In genomic region chr7:75957021-75957736, GRCh38 we compare ENCODE assay signal across 12 cellular contexts. TPM values are rescaled to one million over a fixed set of nuclear protein-coding genes. Genes with fewer than 3 reads are reported as not detected.
DNase-seq lines count a peak whose midpoint lies in the region; ATAC-seq, FAIRE-seq and TF ChIP-seq lines count a peak whose summit lies in the region.
"Had no signal": no experiment of that assay in that cellular context is flagged by ENCODE, and none has a peak within 500 bp of the region (broad histone marks: within the 10 kb centered on the region; RNA-seq: fewer than 3 reads in every experiment).

No MANE protein-coding gene starts in this region.

- no peak overlapping the region for H4K8ac ChIP-seq in H1 (ENCODE audit: extremely low read depth, insufficient read depth, low read length)

- no peaks in the 10 kb centered on the region; the same call in 1 of the 2 replicates for H3K79me1 ChIP-seq in H1 (ENCODE audit: low read depth, low read length)

- no peak for FAIRE-seq in H1 (lab: Jason Lieb, UNC)
- no peak for FAIRE-seq in urothelium cell line (lab: Jason Lieb, UNC)

- TF ChIP-seq EP300 in H1 (IDR thresholded peaks at IDR 0.05; ENCODE audit: borderline replicate concordance in 1 of 2, low read depth in 2 of 2, low read length in 2 of 2) (peak in 1 of 2 experiments; percentile 55; a peak in 1 of 3 replicates), stomach (IDR thresholded peaks at IDR 0.05) (no peak)

- H3K14ac ChIP-seq in H1 (ENCODE audit: insufficient read length) = no peak overlapping the region

- no peak overlapping the region for H4K5ac ChIP-seq in H1 (ENCODE audit: insufficient read length, low read depth, low read length)

- H3K4me2 ChIP-seq in H1 (ENCODE audit: insufficient read depth in 1 of 2, low read depth in 2 of 2, low read length in 2 of 2) = peak overlapping the region in 1 of 2 experiments; percentile 48; a peak in 2 of 4 replicates

- TF ChIP-seq CTCF in H1 (IDR thresholded peaks at IDR 0.05; ENCODE audit: control extremely low read depth in 1 of 3, insufficient read depth in 1 of 3, low read depth in 1 of 3, low read length in 3 of 3) = no peak
- TF ChIP-seq CTCF in left lung (IDR thresholded peaks at IDR 0.05) = no peak
- TF ChIP-seq CTCF in stomach (IDR thresholded peaks at IDR 0.05) = no peak

- ATAC-seq in left lung (peak; percentile 92), GM18519 (IDR thresholded peaks at IDR 0.05; ENCODE audit: low FRiP score, unreplicated experiment) (no peak)

- intact Hi-C loops in left lung (cut with DNase I) (no loop called here), stomach (cut with DNase I; ENCODE audit: low total_unique reads) (no loop called here)

- H3K27me3 ChIP-seq in HUES64 (ENCODE audit: insufficient read depth, low read length) = no peaks in the 10 kb centered on the region
- no peaks in the 10 kb centered on the region for H3K27me3 ChIP-seq in H1 (replicated peaks in 1 of 4; ENCODE audit: control insufficient read depth in 3 of 4, extremely low read depth in 1 of 4, insufficient read depth in 3 of 4, low read length in 3 of 4)
- H3K27me3 ChIP-seq in left lung = no peaks in the 10 kb centered on the region
- no peaks in the 10 kb centered on the region for H3K27me3 ChIP-seq in stomach

- CTCF ChIA-PET in H1 (lab: Charles Lee; ENCODE audit: partially characterized antibody) = interaction anchor here (0.7 to 2.9 kb wide), 10 partner anchors 9 to 92 kb away, joined by 3 to 10 read pairs (median 4); no protein-coding TSS in a partner anchor

- DNase-seq in H1 (ENCODE audit: low read depth in 1 of 2, low spot score in 2 of 2) (peak in 1 of 2 experiments; percentile 68), left lung (peak; percentile 79), stomach (peak; percentile 57), urothelium cell line (ENCODE audit: low spot score) (no peak), NCI-H1436 treated with DMSO at 0.1 percent for 48 hours (lab: John Stamatoyannopoulos, UW) (no peak), NCI-H510A treated with DMSO at 0.1 percent for 48 hours (lab: John Stamatoyannopoulos, UW) (no peak)
- DNase-seq: activated CD4-positive, alpha-beta T cell treated with anti-CD3 and anti-CD28 coated beads for 1 hour; activated T-cell treated with anti-CD3 and anti-CD28 coated beads, Interleukin-2, amount 50 U/mL, for 1 hour; NCI-H2081; NK-92 treated with Interleukin-12 subunit alpha and Interleukin-12 subunit beta, amount 100 ng/mL, for 24 hours had no signal

- H2BK20ac ChIP-seq in H1 (ENCODE audit: low read length) = no peak overlapping the region

- TF ChIP-seq POLR2A in H1 (IDR thresholded peaks at IDR 0.05; ENCODE audit: control extremely low read depth in 1 of 2, low read depth in 2 of 2, low read length in 2 of 2) (no peak), stomach (IDR thresholded peaks at IDR 0.05) (no peak)

- no peak overlapping the region for H3K4ac ChIP-seq in H1 (replicated peaks; ENCODE audit: insufficient read length, low read depth, low read length)

- H3K9ac ChIP-seq in HUES64 (ENCODE audit: low read depth, low read length) = peak overlapping the region; percentile 61
- no peak overlapping the region for H3K9ac ChIP-seq in H1 (replicated peaks in 1 of 4; ENCODE audit: extremely low read depth in 1 of 4, low read depth in 3 of 4, low read length in 3 of 4)

- WGBS in HUES64 = 76% methylated on average over 16 of the region's 16 CpGs
- 67% methylated on average over 16 of the region's 16 CpGs; no CpG with 5 or more reads in 1 of the 2 experiments for WGBS in H1 (ENCODE audit: extremely low coverage in 1 of 2, insufficient coverage in 1 of 2, insufficient read length in 1 of 2, insufficient replicate concordance in 2 of 2, low coverage in 1 of 2, low lambda C conversion rate in 2 of 2, missing lambda C conversion rate in 1 of 2), 2 experiments
- 35 to 63% (median 51%) methylated on average over 16 of the region's 16 CpGs for WGBS in stomach, 5 donors

- H3K9me3 ChIP-seq in HUES64 (ENCODE audit: insufficient read depth, low read depth, low read length) (no peaks in the 10 kb centered on the region), H1 (ENCODE audit: insufficient read depth in 2 of 2, low read depth in 1 of 2, low read length in 1 of 2) (no peaks in the 10 kb centered on the region), left lung (no peaks in the 10 kb centered on the region), stomach (no peaks in the 10 kb centered on the region)

- H2BK12ac ChIP-seq in H1 (ENCODE audit: low read depth, low read length) = no peak overlapping the region; the same call in 1 of the 2 replicates

- H2BK5ac ChIP-seq in H1 (ENCODE audit: low read depth, low read length) = no peak overlapping the region; the same call in 1 of the 2 replicates

- H3K79me2 ChIP-seq in H1 (ENCODE audit: control insufficient read depth in 1 of 2, insufficient read depth in 2 of 2, low read length in 2 of 2) = no peaks in the 10 kb centered on the region; a peak in 1 of 4 replicates

- H3K27ac ChIP-seq in HUES64 (ENCODE audit: low read depth, low read length) (peak overlapping the region; percentile 53), H1 (ENCODE audit: low read depth, low read length) (no peak overlapping the region), left lung (peak overlapping the region; percentile 70 to 74), stomach (peak overlapping the region; percentile 29 to 78 (median 42))

- H3K18ac ChIP-seq in H1 (ENCODE audit: extremely low read depth, low read length) = no peak overlapping the region; the same call in none of the 2 replicates

- H3K36me3 ChIP-seq in HUES64 (ENCODE audit: insufficient read depth, low read length) = peaks cover 61% of the 10 kb centered on the region
- H3K36me3 ChIP-seq in H1 (ENCODE audit: control insufficient read depth in 2 of 4, insufficient read depth in 4 of 4, low read length in 3 of 4) = peaks cover 5 to 33% (median 15%) of the 10 kb centered on the region in 4 experiments; a peak in 6 of 8 replicates
- H3K36me3 ChIP-seq in left lung = peaks cover 0 to 77% of the 10 kb centered on the region in 2 donors
- peaks cover 25 to 80% (median 72%) of the 10 kb centered on the region in 4 donors for H3K36me3 ChIP-seq in stomach

- TF ChIP-seq RAD21 in H1 (IDR thresholded peaks at IDR 0.05 in 1 of 2, conservative IDR thresholded peaks at IDR 0.05 in 1 of 2; ENCODE audit: low read depth in 2 of 2, low read length in 2 of 2) = no peak

- H3K4me1 ChIP-seq in HUES64 (ENCODE audit: insufficient read depth, low read length) = peaks cover 6% of the 10 kb centered on the region; the same call in 1 of the 2 replicates
- H3K4me1 ChIP-seq in H1 (replicated peaks in 1 of 4; ENCODE audit: control insufficient read depth in 3 of 4, insufficient read depth in 4 of 4, low read length in 3 of 4) = peaks cover 2 to 11% (median 4%) of the 10 kb centered on the region in 4 experiments
- H3K4me1 ChIP-seq in left lung = peaks cover 0 to 46% of the 10 kb centered on the region in 2 donors
- H3K4me1 ChIP-seq in stomach = peaks cover 13 to 30% (median 18%) of the 10 kb centered on the region in 4 donors

- no peak overlapping the region for H2AK5ac ChIP-seq in H1 (ENCODE audit: low read depth, low read length)

- no peaks in the 10 kb centered on the region for H3K23me2 ChIP-seq in H1 (ENCODE audit: low read depth, low read length)

- peaks cover 2 to 6% of the 10 kb centered on the region in 2 experiments for H4K20me1 ChIP-seq in H1 (replicated peaks in 1 of 2; ENCODE audit: control insufficient read depth in 1 of 2, insufficient read depth in 2 of 2, low read length in 2 of 2)

- H2BK120ac ChIP-seq in H1 (replicated peaks; ENCODE audit: low read depth, low read length) = no peak overlapping the region

- POLR2A ChIA-PET in H1 (lab: Charles Lee; ENCODE audit: partially characterized antibody) = interaction anchor here (0.6 to 4.2 kb wide), 11 partner anchors 8 to 104 kb away, joined by 3 to 24 read pairs (median 4); partner anchors contain the start of gene POR

- H3K23ac ChIP-seq in H1 (ENCODE audit: insufficient read length) = no peak overlapping the region

- H4K91ac ChIP-seq in H1 (replicated peaks; ENCODE audit: insufficient read length, low read length) = no peak overlapping the region

- no peak overlapping the region for H3K4me3 ChIP-seq in HUES64 (ENCODE audit: low read length)
- no peak overlapping the region; a peak in 1 of 8 replicates for H3K4me3 ChIP-seq in H1 (ENCODE audit: extremely low read depth in 1 of 4, insufficient read depth in 2 of 4, low read depth in 3 of 4, low read length in 4 of 4)
- no peak overlapping the region for H3K4me3 ChIP-seq in left lung
- no peak overlapping the region for H3K4me3 ChIP-seq in stomach

- no peak overlapping the region for H2AFZ ChIP-seq in H1 (ENCODE audit: low read length)

- H2BK15ac ChIP-seq in H1 (ENCODE audit: low read length) = no peak overlapping the region

- H3K56ac ChIP-seq in H1 (replicated peaks; ENCODE audit: insufficient read length, low read depth, low read length) = no peak overlapping the region

RNA-seq across cellular contexts. Expression of gene TMEM120A, which starts 37.2 kb away (rescaled TPM):
- polyA plus RNA-seq in HUES64 (2013, experiment 1 of 2) = 19.8 TPM
- polyA plus RNA-seq in HUES64 (2013, experiment 2 of 2) = 19.8 TPM
- total RNA-seq in H1 (2021; fragmentation: NEBNext Ultra II Directional; extraction: Animal tissue kit (Norgen Biotek cat#: 25700)) = 15.6 and 21.2 TPM in 2 replicates
- polyA plus RNA-seq in H1 (2011; rRNA removed) = 48.8 and 49.9 TPM in 2 replicates
- 39.3 TPM for polyA plus RNA-seq in H1 (2011; cell fraction: cytosol; rRNA removed)
- polyA plus RNA-seq in H1 (2011; cell fraction: nucleus; rRNA removed) = 61.7 TPM
- 22.0 to 30.6 TPM (median 26.8 TPM) in 4 replicates for polyA plus RNA-seq in H1 (2012, experiment 1 of 2)
- 35.9 TPM for polyA plus RNA-seq in H1 (2012, experiment 2 of 2)
- polyA plus RNA-seq in H1 (2013, experiment 1 of 2) = 22.2 TPM
- polyA plus RNA-seq in H1 (2013, experiment 2 of 2) = 24.9 TPM
- polyA minus RNA-seq in H1 (2011; rRNA and poly(A)+ RNA removed) = 73.1 and 86.8 TPM in 2 replicates
- 11.7 TPM for polyA minus RNA-seq in H1 (2011; cell fraction: cytosol; rRNA and poly(A)+ RNA removed)
- 20.8 TPM for polyA minus RNA-seq in H1 (2011; cell fraction: nucleus; rRNA and poly(A)+ RNA removed)
- 10 to 100 TPM; 32.3 to 50.4 TPM for total RNA-seq in left lung
- total RNA-seq in stomach = 10 to 100 TPM in 4 of 5 donors, 1 to 10 TPM in 1; 4.1 to 75.3 (median 24.2) TPM
- 10 to 100 TPM; 53.6 to 78.6 (median 68.3) TPM for polyA plus RNA-seq in stomach

RNA-seq across cellular contexts. Expression of gene POR, which starts 42.2 kb away (rescaled TPM):
- polyA plus RNA-seq in HUES64 (2013, experiment 1 of 2) = 59.1 TPM
- 61.4 TPM for polyA plus RNA-seq in HUES64 (2013, experiment 2 of 2)
- total RNA-seq in H1 (2021; fragmentation: NEBNext Ultra II Directional; extraction: Animal tissue kit (Norgen Biotek cat#: 25700)) = 127 and 144 TPM in 2 replicates
- polyA plus RNA-seq in H1 (2011; rRNA removed) (98.7 and 213 TPM in 2 replicates), stomach (10 to 100 TPM; 30.4 to 88.6 (median 42.0) TPM)
- polyA plus RNA-seq in H1 (2011; cell fraction: cytosol; rRNA removed) = 143 TPM
- polyA plus RNA-seq in H1 (2011; cell fraction: nucleus; rRNA removed) = 390 TPM
- polyA plus RNA-seq in H1 (2012, experiment 1 of 2) = 65.5 to 111 TPM (median 109 TPM) in 4 replicates
- polyA plus RNA-seq in H1 (2012, experiment 2 of 2) = 172 TPM
- polyA plus RNA-seq in H1 (2013, experiment 1 of 2) = 204 TPM
- 195 TPM for polyA plus RNA-seq in H1 (2013, experiment 2 of 2)
- 51.2 and 71.3 TPM in 2 replicates for polyA minus RNA-seq in H1 (2011; rRNA and poly(A)+ RNA removed)
- 118 TPM for polyA minus RNA-seq in H1 (2011; cell fraction: cytosol; rRNA and poly(A)+ RNA removed)
- 98.3 TPM for polyA minus RNA-seq in H1 (2011; cell fraction: nucleus; rRNA and poly(A)+ RNA removed)
- total RNA-seq in left lung (100 to 1,000 TPM; 206 to 210 TPM), stomach (100 to 1,000 TPM in 1 of 5 donors, 10 to 100 TPM in 4; 36.2 to 304 (median 78.0) TPM)

Comparison
In these comparisons a context has a peak if more than half of its experiments do, and no peak if none do; other contexts are left out.
1. DNase-seq: peak in left lung (2 of 2) and stomach (single experiment); none in urothelium cell line (single experiment), NCI-H1436 treated with DMSO at 0.1 percent for 48 hours (single experiment) and NCI-H510A treated with DMSO at 0.1 percent for 48 hours (single experiment).